27 cellular contexts compared by ENCODE assay signal in the genomic region with DNA sequence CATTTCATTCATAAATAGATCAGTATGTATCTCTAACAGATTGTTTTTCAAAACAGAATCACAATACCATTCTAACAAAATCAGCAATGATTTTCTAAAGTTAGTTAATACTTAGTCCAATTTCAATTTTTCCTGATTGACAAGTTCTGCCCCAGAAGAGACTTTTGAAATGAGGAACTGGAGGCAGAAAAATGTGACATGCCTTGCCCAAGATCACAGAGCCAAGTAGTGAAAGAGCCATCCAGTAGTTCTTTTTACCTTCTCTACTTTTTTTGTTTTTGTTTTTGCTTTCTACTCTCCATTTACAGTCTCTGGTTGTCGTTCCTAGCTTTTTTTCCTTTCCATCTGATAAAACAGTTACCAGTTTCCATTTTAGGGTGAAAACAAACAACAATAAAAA.
DNase-seq lines count a peak whose midpoint lies in the region; ATAC-seq and TF ChIP-seq lines count a peak whose summit lies in the region.
"Had no signal": no experiment of that assay in that cellular context is flagged by ENCODE, and none has a peak within 500 bp of the region (broad histone marks: within the 10 kb centered on the region; RNA-seq: fewer than 3 reads in every experiment).

No MANE protein-coding gene starts in this region.

- DNase-seq in SKM-1 treated with dmso at 0.1 percent for 144 hours (lab: John Stamatoyannopoulos, UW; ENCODE audit: unreplicated experiment): peak; percentile 7
- DNase-seq in SKM-1 (lab: John Stamatoyannopoulos, UW; ENCODE audit: unreplicated experiment): no peak
- no peak for DNase-seq in RWPE2 (ENCODE audit: low spot score)
- no peak for DNase-seq in epithelial cell of prostate (ENCODE audit: low read depth, low spot score)
- DNase-seq in gastrocnemius medialis: no peak
- DNase-seq: 8988T; CD4-positive, alpha-beta T cell; DMS53; GOT3; HFFc6; IMR-90; MM.1S; NCI-H1105; NCI-H146; NCI-H1930; NCI-H446; NCI-H524 treated with DMSO at 0.1 percent for 48 hours; NCI-H774; RPMI8226; SHP77; SW 1271 had no signal

- H3K27me3 ChIP-seq in RWPE2 (ENCODE audit: insufficient read depth, poor library complexity, severe bottlenecking): no peaks in the 10 kb centered on the region
- no peaks in the 10 kb centered on the region for H3K27me3 ChIP-seq in gastrocnemius medialis

- TF ChIP-seq CTCF in RWPE2 (IDR thresholded peaks at IDR 0.05; ENCODE audit: poor library complexity, severe bottlenecking) (no peak), gastrocnemius medialis (IDR thresholded peaks at IDR 0.05 in 4 of 5, conservative IDR thresholded peaks at IDR 0.05 in 1 of 5) (no peak)

- intact Hi-C loops in gastrocnemius medialis (cut with DNase I; ENCODE audit: low total_unique reads): no loop called here

- no peaks in the 10 kb centered on the region for H3K36me3 ChIP-seq in RWPE2 (ENCODE audit: low read depth)
- no peaks in the 10 kb centered on the region for H3K36me3 ChIP-seq in gastrocnemius medialis
- H3K36me3 ChIP-seq: BLaER1, HAP-1 had no signal

- H3K4me1 ChIP-seq in RWPE2 (ENCODE audit: insufficient read depth, poor library complexity, severe bottlenecking) (peaks cover 6% of the 10 kb centered on the region), gastrocnemius medialis (no peaks in the 10 kb centered on the region)
- H3K4me1 ChIP-seq: BLaER1, HAP-1 had no signal

- no peak for TF ChIP-seq POLR2A in gastrocnemius medialis (IDR thresholded peaks at IDR 0.05)

- ATAC-seq in RWPE2 (ENCODE audit: low read depth) (no peak), GM18502 (IDR thresholded peaks at IDR 0.05; ENCODE audit: poor library complexity, unreplicated experiment) (no peak), GM18909 (IDR thresholded peaks at IDR 0.05; ENCODE audit: poor library complexity, unreplicated experiment) (no peak), HG02642 (IDR thresholded peaks at IDR 0.05; ENCODE audit: poor library complexity, unreplicated experiment) (no peak), gastrocnemius medialis (no peak)

- peak overlapping the region; percentile 35 for H3K27ac ChIP-seq in RWPE2 (ENCODE audit: poor library complexity, severe bottlenecking)
- peak overlapping the region; percentile 59 for H3K27ac ChIP-seq in epithelial cell of prostate
- H3K27ac ChIP-seq in gastrocnemius medialis: no peak overlapping the region
- H3K27ac ChIP-seq: BLaER1, KMS-11 had no signal

- no peak overlapping the region for H3K4me3 ChIP-seq in RWPE2 (ENCODE audit: severe bottlenecking)
- no peak overlapping the region for H3K4me3 ChIP-seq in gastrocnemius medialis
- H3K4me3 ChIP-seq: BLaER1, HAP-1 had no signal

- H3K9me3 ChIP-seq in RWPE2 (ENCODE audit: severe bottlenecking): no peaks in the 10 kb centered on the region
- no peaks in the 10 kb centered on the region for H3K9me3 ChIP-seq in gastrocnemius medialis
- H3K9me3 ChIP-seq: HAP-1 had no signal

- in situ Hi-C loops in gastrocnemius medialis (cut with MboI; ENCODE audit: low sequenced_read_pairs in 4 of 4): no loop called here

Comparison
In these comparisons a context has a peak if more than half of its experiments do, and no peak if none do; other contexts are left out.
1. H3K27ac ChIP-seq: peak in RWPE2 (single experiment) and epithelial cell of prostate (single experiment); none in gastrocnemius medialis (0 of 4).